1 cellular context compared by ENCODE assay signal in genomic region chr14:36515896-36516718, GRCh38.
A peak's percentile ranks its signal among the peaks of the same experiment; 100 is the strongest.
TF ChIP-seq lines count a peak whose summit lies in the region.

No MANE protein-coding gene starts in this region.

TF ChIP-seq in H1, 55 proteins besides CTCF, POLR2A, EP300 and RAD21:
- TF ChIP-seq RBBP5 (IDR thresholded peaks at IDR 0.05; ENCODE audit: borderline replicate concordance, low read depth, low read length) (no peak), NRF1 (IDR thresholded peaks at IDR 0.05; ENCODE audit: low read depth, low read length) (no peak), RFX5 (IDR thresholded peaks at IDR 0.05; ENCODE audit: borderline replicate concordance, low read depth, low read length) (no peak), ZNF274 (IDR thresholded peaks at IDR 0.05; ENCODE audit: borderline replicate concordance, extremely low read depth, low read length) (no peak), POLR2AphosphoS5 (IDR thresholded peaks at IDR 0.05; ENCODE audit: low read depth, low read length) (no peak), KDM4A (IDR thresholded peaks at IDR 0.05; ENCODE audit: low read depth, low read length, severe bottlenecking) (no peak), TAF7 (optimal IDR thresholded peaks at IDR 0.05; ENCODE audit: borderline replicate concordance, low read depth, low read length) (no peak), RNF2 (IDR thresholded peaks at IDR 0.05; ENCODE audit: borderline replicate concordance, low read depth, low read length, missing control alignments, poor library complexity, severe bottlenecking) (peak; percentile 87), CBX5 (IDR thresholded peaks at IDR 0.05; ENCODE audit: low read depth, low read length) (no peak), CBX8 (IDR thresholded peaks at IDR 0.05; ENCODE audit: borderline replicate concordance, low read depth, low read length) (peak; percentile 88), SP1 (IDR thresholded peaks at IDR 0.05; ENCODE audit: low read depth, low read length) (no peak), CEBPB (IDR thresholded peaks at IDR 0.05; ENCODE audit: low read depth, low read length) (no peak), CREB1 (IDR thresholded peaks at IDR 0.05) (no peak), SAP30 (IDR thresholded peaks at IDR 0.05; ENCODE audit: insufficient read depth, insufficient replicate concordance, low read length) (no peak), CHD7 (IDR thresholded peaks at IDR 0.05; ENCODE audit: insufficient replicate concordance, low read length) (no peak)
TF ChIP-seq in H1: peak in this region for 2.
